Comparison of ENCODE assay signal across 14 cellular contexts in genomic region chr2:25853038-25853638, GRCh38. TPM values are rescaled to one million over a fixed set of nuclear protein-coding genes. Genes with fewer than 3 reads are reported as not detected.
DNase-seq lines count a peak whose midpoint lies in the region; ATAC-seq and TF ChIP-seq lines count a peak whose summit lies in the region.
"Had no signal": no experiment of that assay in that cellular context is flagged by ENCODE, and none has a peak within 500 bp of the region (broad histone marks: within the 10 kb centered on the region; RNA-seq: fewer than 3 reads in every experiment).

No MANE protein-coding gene starts in this region.

- peaks cover 16% of the 10 kb centered on the region for H3F3A ChIP-seq in SK-N-SH (replicated peaks; ENCODE audit: insufficient read depth)

- TF ChIP-seq CTCF in GM12865 (IDR thresholded peaks at IDR 0.05; ENCODE audit: insufficient read depth, low read depth, low read length, missing control alignments) (no peak), NB4 (IDR thresholded peaks at IDR 0.05; ENCODE audit: low read depth, low read length) (no peak), nephron progenitor cell (IDR thresholded peaks at IDR 0.05) (no peak), SK-N-SH (IDR thresholded peaks at IDR 0.05) (no peak)

- H3K36me3 Mint-ChIP-seq in activated CD8-positive, alpha-beta T cell treated with anti-CD3 and anti-CD28 coated beads, Interleukin-2, amount 10 ng/mL, durations not matched to agents 7 days and 5 days (ENCODE audit: low read depth), result peaks cover 5% of the 10 kb centered on the region
- H3K36me3 Mint-ChIP-seq in nephron progenitor cell (ENCODE audit: low read depth), result peaks cover 10% of the 10 kb centered on the region

- H3K4me3 ChIP-seq in GM12865 (ENCODE audit: low read depth, low read length) (no peak overlapping the region), NB4 (ENCODE audit: low read depth, low read length) (no peak overlapping the region), SK-N-SH (ENCODE audit: low read depth in 2 of 2, low read length in 1 of 2) (no peak overlapping the region)
- H3K4me3 ChIP-seq: testis had no signal

- TF ChIP-seq POLR2A in NB4 (IDR thresholded peaks at IDR 0.05; ENCODE audit: extremely low read depth, insufficient read length), result no peak

- no peak overlapping the region for H3K4me2 ChIP-seq in SK-N-SH

- POLR2A ChIA-PET in activated CD8-positive, alpha-beta T cell treated with anti-CD3 and anti-CD28 coated beads, Interleukin-2, amount 10 ng/mL, durations not matched to agents 7 days and 5 days (lab: Charles Lee), result interaction anchor here (0.6 to 4.1 kb wide), 3 partner anchors 9 to 26 kb away, joined by 3 to 22 read pairs (median 4); partner anchors contain the start of gene ASXL2
- POLR2A ChIA-PET in SK-N-SH (lab: Yijun Ruan, JAX), result interaction anchor here (1.8 kb wide), 1 partner anchor 26 kb away, joined by 7 read pairs; the partner anchor contains the start of gene ASXL2

- TF ChIP-seq RAD21 in SK-N-SH (IDR thresholded peaks at IDR 0.05; ENCODE audit: low read length), result no peak

- 96% methylated on average over 5 of the region's 5 CpGs for WGBS in SK-N-SH (ENCODE audit: low lambda C conversion rate)

- H3K36me3 ChIP-seq in SK-N-SH (replicated peaks in 1 of 2; ENCODE audit: control insufficient read depth in 1 of 2, insufficient read depth in 2 of 2, low read length in 1 of 2), result no peaks in the 10 kb centered on the region

- H3K27me3 Mint-ChIP-seq in activated CD8-positive, alpha-beta T cell treated with anti-CD3 and anti-CD28 coated beads, Interleukin-2, amount 10 ng/mL, durations not matched to agents 7 days and 5 days (ENCODE audit: low read depth), result no peaks in the 10 kb centered on the region
- peaks cover 6% of the 10 kb centered on the region for H3K27me3 Mint-ChIP-seq in nephron progenitor cell (ENCODE audit: low read depth, poor library complexity)

- H3K4me1 ChIP-seq in SK-N-SH (ENCODE audit: control insufficient read depth in 1 of 2, insufficient read depth in 2 of 2, low read depth in 1 of 2, low read length in 1 of 2), result peaks cover 4 to 10% of the 10 kb centered on the region in 2 experiments; a peak in 3 of 4 replicates
- H3K4me1 ChIP-seq: testis had no signal

- peaks cover 60% of the 10 kb centered on the region for H4K20me1 ChIP-seq in SK-N-SH (ENCODE audit: insufficient read depth)

- no peak overlapping the region for H2AFZ ChIP-seq in SK-N-SH (ENCODE audit: low read depth)

- no peak overlapping the region for H3K27ac ChIP-seq in SK-N-SH (ENCODE audit: low read depth in 2 of 2, low read length in 1 of 2)
- H3K27ac ChIP-seq: testis had no signal

- no peaks in the 10 kb centered on the region for H3K9me3 Mint-ChIP-seq in activated CD8-positive, alpha-beta T cell treated with anti-CD3 and anti-CD28 coated beads, Interleukin-2, amount 10 ng/mL, durations not matched to agents 7 days and 5 days (ENCODE audit: insufficient read depth)
- no peaks in the 10 kb centered on the region for H3K9me3 Mint-ChIP-seq in nephron progenitor cell

- H3K4me1 Mint-ChIP-seq in activated CD8-positive, alpha-beta T cell treated with anti-CD3 and anti-CD28 coated beads, Interleukin-2, amount 10 ng/mL, durations not matched to agents 7 days and 5 days (ENCODE audit: low read depth), result peaks cover 48% of the 10 kb centered on the region
- H3K4me1 Mint-ChIP-seq in nephron progenitor cell, result no peaks in the 10 kb centered on the region

- no peak overlapping the region for H3K9ac ChIP-seq in SK-N-SH

- DNase-seq in GM12865 (ENCODE audit: low read depth), result peak; percentile 13
- peak; percentile 61 for DNase-seq in NB4 (ENCODE audit: low read depth)
- peak; percentile 28 for DNase-seq in activated CD8-positive, alpha-beta T cell treated with anti-CD3 and anti-CD28 coated beads, Interleukin-2, amount 10 ng/mL, durations not matched to agents 7 days and 5 days
- no peak for DNase-seq in nephron progenitor cell
- no peak for DNase-seq in SK-N-SH
- DNase-seq: activated T-cell treated with anti-CD3 and anti-CD28 coated beads for 4 hours; kidney; nucleus accumbens; stimulated activated CD4-positive, alpha-beta T cell treated with anti-CD3 and anti-CD28 coated beads, Interleukin-4, amount 100 ng/mL, for 1 hour; testis had no signal

- no peaks in the 10 kb centered on the region for H3K9me3 ChIP-seq in SK-N-SH
- H3K9me3 ChIP-seq: testis had no signal

- no peak for TF ChIP-seq EP300 in SK-N-SH (IDR thresholded peaks at IDR 0.05; ENCODE audit: borderline replicate concordance in 1 of 2, low read depth in 1 of 2, low read length in 1 of 2)

- H3K27me3 ChIP-seq in SK-N-SH (ENCODE audit: insufficient read depth), result no peaks in the 10 kb centered on the region
- H3K27me3 ChIP-seq: testis had no signal

- H3K79me2 ChIP-seq in SK-N-SH (ENCODE audit: insufficient read depth), result peaks cover 73% of the 10 kb centered on the region

- H3K9me2 ChIP-seq in SK-N-SH, result no peaks in the 10 kb centered on the region

- CTCF ChIA-PET in activated CD8-positive, alpha-beta T cell treated with anti-CD3 and anti-CD28 coated beads, Interleukin-2, amount 10 ng/mL, durations not matched to agents 7 days and 5 days (lab: Charles Lee), result interaction anchor here (0.6 to 5.0 kb wide), 32 partner anchors 9 to 332 kb away, joined by 3 to 66 read pairs (median 6); partner anchors contain the start of genes ASXL2 and KIF3C
- CTCF ChIA-PET in SK-N-SH (lab: Yijun Ruan, JAX), result interaction anchor here (1.0 to 6.9 kb wide), 26 partner anchors 11 to 491 kb away, joined by 3 to 90 read pairs (median 8); partner anchors contain the start of gene ASXL2

- ATAC-seq in activated CD8-positive, alpha-beta T cell treated with anti-CD3 and anti-CD28 coated beads, Interleukin-2, amount 10 ng/mL, durations not matched to agents 7 days and 5 days, result peak; percentile 37
- ATAC-seq in GM21786 (IDR thresholded peaks at IDR 0.05; ENCODE audit: unreplicated experiment) (no peak), GM21737 (IDR thresholded peaks at IDR 0.05; ENCODE audit: unreplicated experiment) (no peak), GM18909 (IDR thresholded peaks at IDR 0.05; ENCODE audit: poor library complexity, unreplicated experiment) (no peak)
- ATAC-seq: SK-N-SH treated with all-trans-retinoic acid at 6 μM for 48 hours had no signal

- peak overlapping the region; percentile 77 for H3K27ac Mint-ChIP-seq in activated CD8-positive, alpha-beta T cell treated with anti-CD3 and anti-CD28 coated beads, Interleukin-2, amount 10 ng/mL, durations not matched to agents 7 days and 5 days
- H3K27ac Mint-ChIP-seq in nephron progenitor cell, result peak overlapping the region; percentile 15

- H3K4me3 Mint-ChIP-seq in activated CD8-positive, alpha-beta T cell treated with anti-CD3 and anti-CD28 coated beads, Interleukin-2, amount 10 ng/mL, durations not matched to agents 7 days and 5 days, result no peak overlapping the region
- H3K4me3 Mint-ChIP-seq in nephron progenitor cell, result no peak overlapping the region

TF ChIP-seq in SK-N-SH, 30 proteins besides CTCF, POLR2A, EP300 and RAD21 (continues in another document):
- TF ChIP-seq MXI1 (IDR thresholded peaks at IDR 0.05; ENCODE audit: low read depth, low read length) (no peak), NFIC (IDR thresholded peaks at IDR 0.05; ENCODE audit: borderline replicate concordance) (no peak), RXRA (IDR thresholded peaks at IDR 0.05; ENCODE audit: borderline replicate concordance, low read depth) (no peak), FOSL2 (IDR thresholded peaks at IDR 0.05; ENCODE audit: borderline replicate concordance, low read depth) (no peak), USF2 (IDR thresholded peaks at IDR 0.05; ENCODE audit: borderline replicate concordance, low read depth, low read length) (no peak), PBX3 (IDR thresholded peaks at IDR 0.05) (no peak), SMC3 (IDR thresholded peaks at IDR 0.05; ENCODE audit: low read depth, low read length) (no peak)

RNA-seq across cellular contexts. Expression of gene ASXL2, which starts 25.1 kb away (rescaled TPM):
- total RNA-seq in activated CD8-positive, alpha-beta T cell treated with anti-CD3 and anti-CD28 coated beads, Interleukin-2, amount 10 ng/mL, durations not matched to agents 7 days and 5 days, result 10 to 100 TPM; 44.0 to 45.0 TPM
- polyA plus RNA-seq in SK-N-SH (2012; rRNA removed), result 4.8 and 6.1 TPM in 2 replicates
- polyA plus RNA-seq in SK-N-SH (2012; cell fraction: cytosol; rRNA removed), result 5.6 and 5.8 TPM in 2 replicates
- polyA plus RNA-seq in SK-N-SH (2012; cell fraction: nucleus; rRNA removed), result 6.6 and 10.3 TPM in 2 replicates

Comparison
In these comparisons a context has a peak if more than half of its experiments do, and no peak if none do; other contexts are left out.
1. DNase-seq: peak in GM12865 (single experiment), NB4 (single experiment) and activated CD8-positive, alpha-beta T cell treated with anti-CD3 and anti-CD28 coated beads, Interleukin-2, amount 10 ng/mL, durations not matched to agents 7 days and 5 days (single experiment); none in nephron progenitor cell (single experiment) and SK-N-SH (single experiment).